ENCODE assay signal across 2 cellular contexts in the genomic region with DNA sequence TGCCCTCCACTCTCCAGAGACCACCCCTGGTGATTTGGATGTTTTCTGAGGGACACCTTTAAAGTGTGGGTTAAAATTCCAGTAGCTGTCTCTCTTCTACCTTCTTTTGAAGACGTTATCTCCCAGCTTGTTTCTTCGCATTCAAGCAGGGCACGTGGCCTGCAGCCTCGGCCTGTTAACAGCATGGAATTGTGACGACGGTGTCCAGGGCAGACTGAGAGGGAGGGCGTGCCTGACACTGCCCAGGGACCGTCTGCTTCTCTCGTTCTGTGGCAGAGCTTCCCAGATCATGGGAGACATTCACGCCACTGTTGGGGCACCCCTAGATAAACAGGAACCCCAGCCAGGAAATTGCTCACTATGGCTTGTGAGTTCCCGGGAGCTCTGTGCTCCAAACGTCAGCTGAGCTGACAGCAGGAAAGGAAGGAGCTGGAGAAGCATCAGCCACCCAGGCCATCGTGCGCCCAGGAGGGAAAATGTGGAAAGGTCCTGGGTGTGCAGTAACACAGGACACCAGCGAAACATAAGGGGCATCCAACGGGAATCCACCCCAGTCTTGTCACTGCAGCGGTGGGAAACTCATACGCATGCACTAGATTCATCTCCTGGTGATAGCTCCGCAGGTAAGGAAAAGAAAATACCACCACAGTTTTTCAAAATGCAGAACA.
TF ChIP-seq lines count a peak whose summit lies in the region.

No MANE protein-coding gene starts in this region.

TF ChIP-seq in HepG2, 621 proteins besides CTCF, POLR2A, EP300 and RAD21:
- TF ChIP-seq ZNF317 (CRISPR knock-in tag; IDR thresholded peaks at IDR 0.05) (no peak), SRY (CRISPR knock-in tag; IDR thresholded peaks at IDR 0.05) (no peak)
- TF ChIP-seq, protein P1, sequence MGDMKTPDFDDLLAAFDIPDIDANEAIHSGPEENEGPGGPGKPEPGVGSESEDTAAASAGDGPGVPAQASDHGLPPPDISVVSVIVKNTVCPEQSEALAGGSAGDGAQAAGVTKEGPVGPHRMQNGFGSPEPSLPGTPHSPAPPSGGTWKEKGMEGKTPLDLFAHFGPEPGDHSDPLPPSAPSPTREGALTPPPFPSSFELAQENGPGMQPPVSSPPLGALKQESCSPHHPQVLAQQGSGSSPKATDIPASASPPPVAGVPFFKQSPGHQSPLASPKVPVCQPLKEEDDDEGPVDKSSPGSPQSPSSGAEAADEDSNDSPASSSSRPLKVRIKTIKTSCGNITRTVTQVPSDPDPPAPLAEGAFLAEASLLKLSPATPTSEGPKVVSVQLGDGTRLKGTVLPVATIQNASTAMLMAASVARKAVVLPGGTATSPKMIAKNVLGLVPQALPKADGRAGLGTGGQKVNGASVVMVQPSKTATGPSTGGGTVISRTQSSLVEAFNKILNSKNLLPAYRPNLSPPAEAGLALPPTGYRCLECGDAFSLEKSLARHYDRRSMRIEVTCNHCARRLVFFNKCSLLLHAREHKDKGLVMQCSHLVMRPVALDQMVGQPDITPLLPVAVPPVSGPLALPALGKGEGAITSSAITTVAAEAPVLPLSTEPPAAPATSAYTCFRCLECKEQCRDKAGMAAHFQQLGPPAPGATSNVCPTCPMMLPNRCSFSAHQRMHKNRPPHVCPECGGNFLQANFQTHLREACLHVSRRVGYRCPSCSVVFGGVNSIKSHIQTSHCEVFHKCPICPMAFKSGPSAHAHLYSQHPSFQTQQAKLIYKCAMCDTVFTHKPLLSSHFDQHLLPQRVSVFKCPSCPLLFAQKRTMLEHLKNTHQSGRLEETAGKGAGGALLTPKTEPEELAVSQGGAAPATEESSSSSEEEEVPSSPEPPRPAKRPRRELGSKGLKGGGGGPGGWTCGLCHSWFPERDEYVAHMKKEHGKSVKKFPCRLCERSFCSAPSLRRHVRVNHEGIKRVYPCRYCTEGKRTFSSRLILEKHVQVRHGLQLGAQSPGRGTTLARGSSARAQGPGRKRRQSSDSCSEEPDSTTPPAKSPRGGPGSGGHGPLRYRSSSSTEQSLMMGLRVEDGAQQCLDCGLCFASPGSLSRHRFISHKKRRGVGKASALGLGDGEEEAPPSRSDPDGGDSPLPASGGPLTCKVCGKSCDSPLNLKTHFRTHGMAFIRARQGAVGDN (CRISPR knock-in tag; IDR thresholded peaks at IDR 0.05) = 0 out of 2 replicates have a peak, but pooled peaks have one; percentile 18
TF ChIP-seq in HepG2: peak in this region for 1.

TF ChIP-seq in K562, 482 proteins besides CTCF, POLR2A, EP300 and RAD21 (continues in another document):
- TF ChIP-seq HDGF (IDR thresholded peaks at IDR 0.05) = no peak
- no peak for TF ChIP-seq ZNF146 (CRISPR knock-in tag; IDR thresholded peaks at IDR 0.05; ENCODE audit: unreplicated experiment)
- TF ChIP-seq, protein P2, sequence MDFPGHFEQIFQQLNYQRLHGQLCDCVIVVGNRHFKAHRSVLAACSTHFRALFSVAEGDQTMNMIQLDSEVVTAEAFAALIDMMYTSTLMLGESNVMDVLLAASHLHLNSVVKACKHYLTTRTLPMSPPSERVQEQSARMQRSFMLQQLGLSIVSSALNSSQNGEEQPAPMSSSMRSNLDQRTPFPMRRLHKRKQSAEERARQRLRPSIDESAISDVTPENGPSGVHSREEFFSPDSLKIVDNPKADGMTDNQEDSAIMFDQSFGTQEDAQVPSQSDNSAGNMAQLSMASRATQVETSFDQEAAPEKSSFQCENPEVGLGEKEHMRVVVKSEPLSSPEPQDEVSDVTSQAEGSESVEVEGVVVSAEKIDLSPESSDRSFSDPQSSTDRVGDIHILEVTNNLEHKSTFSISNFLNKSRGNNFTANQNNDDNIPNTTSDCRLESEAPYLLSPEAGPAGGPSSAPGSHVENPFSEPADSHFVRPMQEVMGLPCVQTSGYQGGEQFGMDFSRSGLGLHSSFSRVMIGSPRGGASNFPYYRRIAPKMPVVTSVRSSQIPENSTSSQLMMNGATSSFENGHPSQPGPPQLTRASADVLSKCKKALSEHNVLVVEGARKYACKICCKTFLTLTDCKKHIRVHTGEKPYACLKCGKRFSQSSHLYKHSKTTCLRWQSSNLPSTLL (IDR thresholded peaks at IDR 0.05) = no peak
- TF ChIP-seq, protein P3, sequence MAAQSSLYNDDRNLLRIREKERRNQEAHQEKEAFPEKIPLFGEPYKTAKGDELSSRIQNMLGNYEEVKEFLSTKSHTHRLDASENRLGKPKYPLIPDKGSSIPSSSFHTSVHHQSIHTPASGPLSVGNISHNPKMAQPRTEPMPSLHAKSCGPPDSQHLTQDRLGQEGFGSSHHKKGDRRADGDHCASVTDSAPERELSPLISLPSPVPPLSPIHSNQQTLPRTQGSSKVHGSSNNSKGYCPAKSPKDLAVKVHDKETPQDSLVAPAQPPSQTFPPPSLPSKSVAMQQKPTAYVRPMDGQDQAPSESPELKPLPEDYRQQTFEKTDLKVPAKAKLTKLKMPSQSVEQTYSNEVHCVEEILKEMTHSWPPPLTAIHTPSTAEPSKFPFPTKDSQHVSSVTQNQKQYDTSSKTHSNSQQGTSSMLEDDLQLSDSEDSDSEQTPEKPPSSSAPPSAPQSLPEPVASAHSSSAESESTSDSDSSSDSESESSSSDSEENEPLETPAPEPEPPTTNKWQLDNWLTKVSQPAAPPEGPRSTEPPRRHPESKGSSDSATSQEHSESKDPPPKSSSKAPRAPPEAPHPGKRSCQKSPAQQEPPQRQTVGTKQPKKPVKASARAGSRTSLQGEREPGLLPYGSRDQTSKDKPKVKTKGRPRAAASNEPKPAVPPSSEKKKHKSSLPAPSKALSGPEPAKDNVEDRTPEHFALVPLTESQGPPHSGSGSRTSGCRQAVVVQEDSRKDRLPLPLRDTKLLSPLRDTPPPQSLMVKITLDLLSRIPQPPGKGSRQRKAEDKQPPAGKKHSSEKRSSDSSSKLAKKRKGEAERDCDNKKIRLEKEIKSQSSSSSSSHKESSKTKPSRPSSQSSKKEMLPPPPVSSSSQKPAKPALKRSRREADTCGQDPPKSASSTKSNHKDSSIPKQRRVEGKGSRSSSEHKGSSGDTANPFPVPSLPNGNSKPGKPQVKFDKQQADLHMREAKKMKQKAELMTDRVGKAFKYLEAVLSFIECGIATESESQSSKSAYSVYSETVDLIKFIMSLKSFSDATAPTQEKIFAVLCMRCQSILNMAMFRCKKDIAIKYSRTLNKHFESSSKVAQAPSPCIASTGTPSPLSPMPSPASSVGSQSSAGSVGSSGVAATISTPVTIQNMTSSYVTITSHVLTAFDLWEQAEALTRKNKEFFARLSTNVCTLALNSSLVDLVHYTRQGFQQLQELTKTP (IDR thresholded peaks at IDR 0.05; ENCODE audit: low read depth in 1 of 2, partially characterized antibody in 2 of 2) = no peak
- TF ChIP-seq NFIC (IDR thresholded peaks at IDR 0.05) = no peak
- TF ChIP-seq, protein P4, sequence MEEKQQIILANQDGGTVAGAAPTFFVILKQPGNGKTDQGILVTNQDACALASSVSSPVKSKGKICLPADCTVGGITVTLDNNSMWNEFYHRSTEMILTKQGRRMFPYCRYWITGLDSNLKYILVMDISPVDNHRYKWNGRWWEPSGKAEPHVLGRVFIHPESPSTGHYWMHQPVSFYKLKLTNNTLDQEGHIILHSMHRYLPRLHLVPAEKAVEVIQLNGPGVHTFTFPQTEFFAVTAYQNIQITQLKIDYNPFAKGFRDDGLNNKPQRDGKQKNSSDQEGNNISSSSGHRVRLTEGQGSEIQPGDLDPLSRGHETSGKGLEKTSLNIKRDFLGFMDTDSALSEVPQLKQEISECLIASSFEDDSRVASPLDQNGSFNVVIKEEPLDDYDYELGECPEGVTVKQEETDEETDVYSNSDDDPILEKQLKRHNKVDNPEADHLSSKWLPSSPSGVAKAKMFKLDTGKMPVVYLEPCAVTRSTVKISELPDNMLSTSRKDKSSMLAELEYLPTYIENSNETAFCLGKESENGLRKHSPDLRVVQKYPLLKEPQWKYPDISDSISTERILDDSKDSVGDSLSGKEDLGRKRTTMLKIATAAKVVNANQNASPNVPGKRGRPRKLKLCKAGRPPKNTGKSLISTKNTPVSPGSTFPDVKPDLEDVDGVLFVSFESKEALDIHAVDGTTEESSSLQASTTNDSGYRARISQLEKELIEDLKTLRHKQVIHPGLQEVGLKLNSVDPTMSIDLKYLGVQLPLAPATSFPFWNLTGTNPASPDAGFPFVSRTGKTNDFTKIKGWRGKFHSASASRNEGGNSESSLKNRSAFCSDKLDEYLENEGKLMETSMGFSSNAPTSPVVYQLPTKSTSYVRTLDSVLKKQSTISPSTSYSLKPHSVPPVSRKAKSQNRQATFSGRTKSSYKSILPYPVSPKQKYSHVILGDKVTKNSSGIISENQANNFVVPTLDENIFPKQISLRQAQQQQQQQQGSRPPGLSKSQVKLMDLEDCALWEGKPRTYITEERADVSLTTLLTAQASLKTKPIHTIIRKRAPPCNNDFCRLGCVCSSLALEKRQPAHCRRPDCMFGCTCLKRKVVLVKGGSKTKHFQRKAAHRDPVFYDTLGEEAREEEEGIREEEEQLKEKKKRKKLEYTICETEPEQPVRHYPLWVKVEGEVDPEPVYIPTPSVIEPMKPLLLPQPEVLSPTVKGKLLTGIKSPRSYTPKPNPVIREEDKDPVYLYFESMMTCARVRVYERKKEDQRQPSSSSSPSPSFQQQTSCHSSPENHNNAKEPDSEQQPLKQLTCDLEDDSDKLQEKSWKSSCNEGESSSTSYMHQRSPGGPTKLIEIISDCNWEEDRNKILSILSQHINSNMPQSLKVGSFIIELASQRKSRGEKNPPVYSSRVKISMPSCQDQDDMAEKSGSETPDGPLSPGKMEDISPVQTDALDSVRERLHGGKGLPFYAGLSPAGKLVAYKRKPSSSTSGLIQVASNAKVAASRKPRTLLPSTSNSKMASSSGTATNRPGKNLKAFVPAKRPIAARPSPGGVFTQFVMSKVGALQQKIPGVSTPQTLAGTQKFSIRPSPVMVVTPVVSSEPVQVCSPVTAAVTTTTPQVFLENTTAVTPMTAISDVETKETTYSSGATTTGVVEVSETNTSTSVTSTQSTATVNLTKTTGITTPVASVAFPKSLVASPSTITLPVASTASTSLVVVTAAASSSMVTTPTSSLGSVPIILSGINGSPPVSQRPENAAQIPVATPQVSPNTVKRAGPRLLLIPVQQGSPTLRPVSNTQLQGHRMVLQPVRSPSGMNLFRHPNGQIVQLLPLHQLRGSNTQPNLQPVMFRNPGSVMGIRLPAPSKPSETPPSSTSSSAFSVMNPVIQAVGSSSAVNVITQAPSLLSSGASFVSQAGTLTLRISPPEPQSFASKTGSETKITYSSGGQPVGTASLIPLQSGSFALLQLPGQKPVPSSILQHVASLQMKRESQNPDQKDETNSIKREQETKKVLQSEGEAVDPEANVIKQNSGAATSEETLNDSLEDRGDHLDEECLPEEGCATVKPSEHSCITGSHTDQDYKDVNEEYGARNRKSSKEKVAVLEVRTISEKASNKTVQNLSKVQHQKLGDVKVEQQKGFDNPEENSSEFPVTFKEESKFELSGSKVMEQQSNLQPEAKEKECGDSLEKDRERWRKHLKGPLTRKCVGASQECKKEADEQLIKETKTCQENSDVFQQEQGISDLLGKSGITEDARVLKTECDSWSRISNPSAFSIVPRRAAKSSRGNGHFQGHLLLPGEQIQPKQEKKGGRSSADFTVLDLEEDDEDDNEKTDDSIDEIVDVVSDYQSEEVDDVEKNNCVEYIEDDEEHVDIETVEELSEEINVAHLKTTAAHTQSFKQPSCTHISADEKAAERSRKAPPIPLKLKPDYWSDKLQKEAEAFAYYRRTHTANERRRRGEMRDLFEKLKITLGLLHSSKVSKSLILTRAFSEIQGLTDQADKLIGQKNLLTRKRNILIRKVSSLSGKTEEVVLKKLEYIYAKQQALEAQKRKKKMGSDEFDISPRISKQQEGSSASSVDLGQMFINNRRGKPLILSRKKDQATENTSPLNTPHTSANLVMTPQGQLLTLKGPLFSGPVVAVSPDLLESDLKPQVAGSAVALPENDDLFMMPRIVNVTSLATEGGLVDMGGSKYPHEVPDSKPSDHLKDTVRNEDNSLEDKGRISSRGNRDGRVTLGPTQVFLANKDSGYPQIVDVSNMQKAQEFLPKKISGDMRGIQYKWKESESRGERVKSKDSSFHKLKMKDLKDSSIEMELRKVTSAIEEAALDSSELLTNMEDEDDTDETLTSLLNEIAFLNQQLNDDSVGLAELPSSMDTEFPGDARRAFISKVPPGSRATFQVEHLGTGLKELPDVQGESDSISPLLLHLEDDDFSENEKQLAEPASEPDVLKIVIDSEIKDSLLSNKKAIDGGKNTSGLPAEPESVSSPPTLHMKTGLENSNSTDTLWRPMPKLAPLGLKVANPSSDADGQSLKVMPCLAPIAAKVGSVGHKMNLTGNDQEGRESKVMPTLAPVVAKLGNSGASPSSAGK (IDR thresholded peaks at IDR 0.05) = peak; percentile 91
- TF ChIP-seq, protein P5, sequence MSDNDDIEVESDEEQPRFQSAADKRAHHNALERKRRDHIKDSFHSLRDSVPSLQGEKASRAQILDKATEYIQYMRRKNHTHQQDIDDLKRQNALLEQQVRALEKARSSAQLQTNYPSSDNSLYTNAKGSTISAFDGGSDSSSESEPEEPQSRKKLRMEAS (CRISPR knock-in tag; IDR thresholded peaks at IDR 0.05) = peak; percentile 64; the same call in 1 of the 2 replicates
- TF ChIP-seq ZBTB8A (IDR thresholded peaks at IDR 0.05; ENCODE audit: partially characterized antibody) = no peak
- TF ChIP-seq, protein P6, sequence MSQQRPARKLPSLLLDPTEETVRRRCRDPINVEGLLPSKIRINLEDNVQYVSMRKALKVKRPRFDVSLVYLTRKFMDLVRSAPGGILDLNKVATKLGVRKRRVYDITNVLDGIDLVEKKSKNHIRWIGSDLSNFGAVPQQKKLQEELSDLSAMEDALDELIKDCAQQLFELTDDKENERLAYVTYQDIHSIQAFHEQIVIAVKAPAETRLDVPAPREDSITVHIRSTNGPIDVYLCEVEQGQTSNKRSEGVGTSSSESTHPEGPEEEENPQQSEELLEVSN (IDR thresholded peaks at IDR 0.05; ENCODE audit: borderline replicate concordance in 1 of 2, extremely low read depth in 1 of 2, insufficient read depth in 1 of 2, insufficient read length in 1 of 2, low read depth in 1 of 2, low read length in 1 of 2, poor library complexity in 1 of 2, severe bottlenecking in 1 of 2) = peak; percentile 61 to 79
- TF ChIP-seq L3MBTL2 (IDR thresholded peaks at IDR 0.05) = peak; percentile 97
- TF ChIP-seq, protein P7, sequence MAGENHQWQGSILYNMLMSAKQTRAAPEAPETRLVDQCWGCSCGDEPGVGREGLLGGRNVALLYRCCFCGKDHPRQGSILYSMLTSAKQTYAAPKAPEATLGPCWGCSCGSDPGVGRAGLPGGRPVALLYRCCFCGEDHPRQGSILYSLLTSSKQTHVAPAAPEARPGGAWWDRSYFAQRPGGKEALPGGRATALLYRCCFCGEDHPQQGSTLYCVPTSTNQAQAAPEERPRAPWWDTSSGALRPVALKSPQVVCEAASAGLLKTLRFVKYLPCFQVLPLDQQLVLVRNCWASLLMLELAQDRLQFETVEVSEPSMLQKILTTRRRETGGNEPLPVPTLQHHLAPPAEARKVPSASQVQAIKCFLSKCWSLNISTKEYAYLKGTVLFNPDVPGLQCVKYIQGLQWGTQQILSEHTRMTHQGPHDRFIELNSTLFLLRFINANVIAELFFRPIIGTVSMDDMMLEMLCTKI (IDR thresholded peaks at IDR 0.05; ENCODE audit: partially characterized antibody) = no peak
- TF ChIP-seq ZNF134 (CRISPR knock-in tag; conservative IDR thresholded peaks at IDR 0.05) = no peak
- TF ChIP-seq ZNF384 (IDR thresholded peaks at IDR 0.05; ENCODE audit: low read depth, low read length) = no peak
- peak; percentile 55; the same call in 1 of the 2 replicates for TF ChIP-seq ZNF12 (CRISPR knock-in tag; IDR thresholded peaks at IDR 0.05)
- TF ChIP-seq CXXC5 (CRISPR knock-in tag; IDR thresholded peaks at IDR 0.05) = no peak
- no peak for TF ChIP-seq ZC3H11A (IDR thresholded peaks at IDR 0.05; ENCODE audit: low read depth, low read length)
- TF ChIP-seq, protein P8, sequence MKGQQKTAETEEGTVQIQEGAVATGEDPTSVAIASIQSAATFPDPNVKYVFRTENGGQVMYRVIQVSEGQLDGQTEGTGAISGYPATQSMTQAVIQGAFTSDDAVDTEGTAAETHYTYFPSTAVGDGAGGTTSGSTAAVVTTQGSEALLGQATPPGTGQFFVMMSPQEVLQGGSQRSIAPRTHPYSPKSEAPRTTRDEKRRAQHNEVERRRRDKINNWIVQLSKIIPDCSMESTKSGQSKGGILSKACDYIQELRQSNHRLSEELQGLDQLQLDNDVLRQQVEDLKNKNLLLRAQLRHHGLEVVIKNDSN (CRISPR knock-in tag; IDR thresholded peaks at IDR 0.05) = peak; percentile 68
- TF ChIP-seq SMARCA5 (IDR thresholded peaks at IDR 0.05) = no peak
